In the genomic region with DNA sequence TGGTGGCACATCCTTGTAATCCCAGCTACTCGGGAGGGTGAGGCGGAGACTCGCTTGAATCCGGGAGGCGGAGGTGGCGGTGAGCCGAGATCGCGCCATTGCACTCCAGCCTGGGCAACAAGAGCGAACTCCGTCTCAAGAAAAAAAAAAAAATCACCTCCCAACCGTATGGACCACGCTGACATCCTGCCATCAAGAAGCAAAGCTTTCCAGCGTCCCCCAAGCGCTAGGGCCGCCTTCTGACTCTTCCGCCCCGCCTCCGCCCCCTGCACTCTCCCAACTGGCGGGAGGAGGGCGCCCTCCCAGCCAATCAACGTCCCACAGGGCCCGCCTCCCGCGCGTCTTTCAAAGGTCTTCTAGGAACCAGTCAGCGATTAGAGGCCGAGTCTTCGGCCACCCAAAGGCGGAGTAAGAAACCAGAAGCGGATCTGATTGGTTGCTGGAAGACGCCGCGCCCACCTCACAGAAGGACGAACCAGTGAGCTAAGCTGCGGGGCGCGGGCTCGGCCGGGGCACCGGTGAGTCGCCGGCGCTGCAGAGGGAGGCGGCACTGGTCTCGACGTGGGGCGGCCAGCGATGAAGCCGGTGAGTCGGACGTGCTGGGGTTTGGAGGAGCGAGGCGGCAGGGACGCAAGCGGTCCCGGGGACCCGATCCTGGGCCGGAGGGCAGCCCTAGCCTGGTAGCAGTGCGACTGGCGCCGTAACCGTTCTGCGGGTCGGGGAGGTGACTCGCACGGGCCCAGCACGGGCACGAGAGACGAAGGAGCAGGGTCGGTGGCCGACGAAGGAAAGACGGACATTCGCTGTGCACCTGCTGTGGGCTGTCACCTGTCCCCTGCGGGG, we compare ENCODE assay signal across 8 cellular contexts. TPM values are rescaled to one million over a fixed set of nuclear protein-coding genes. Genes with fewer than 3 reads are reported as not detected.
DNase-seq lines count a peak whose midpoint lies in the region; ATAC-seq and TF ChIP-seq lines count a peak whose summit lies in the region.

Gene CDKN3, plus strand, starts transcription at position 515 of the 843 bp plus-strand sequence. Its CDS starts 62 bp downstream, at position 577.

- H3K36me3 Mint-ChIP-seq in WTC11: peaks cover 7% of the 10 kb centered on the region

- peak; percentile 95 for TF ChIP-seq POLR2A in GM18951 (IDR thresholded peaks at IDR 0.05; ENCODE audit: extremely low read depth, insufficient read depth, insufficient read length)

- DNase-seq in AG09319 (ENCODE audit: extremely low read depth, low read depth) (peak; percentile 97), NCI-H226 (peak; percentile 98), WTC11 (ENCODE audit: low spot score) (peak; percentile 97), inferior parietal cortex (ENCODE audit: extremely low spot score) (peak; percentile 98)
- DNase-seq in central memory CD4-positive, alpha-beta T cell: peak; percentile 97
- peak; percentile 95 for DNase-seq in stimulated activated CD4-positive, alpha-beta T cell treated with anti-CD3 and anti-CD28 coated beads, Interleukin-12 subunit alpha, Interleukin-12 subunit beta, amount 100 ng/mL, for 24 hours (ENCODE audit: low read depth in 2 of 2)

- H3K27ac Mint-ChIP-seq in WTC11: no peak within 1 kb of the TSS

- TF ChIP-seq CTCF in AG09319 (IDR thresholded peaks at IDR 0.05; ENCODE audit: low read depth, low read length) (peak; percentile 33), WTC11 (IDR thresholded peaks at IDR 0.05) (0 out of 2 replicates have a peak, but pooled peaks have one; percentile 28)

- ATAC-seq in HG03196 (IDR thresholded peaks at IDR 0.05; ENCODE audit: unreplicated experiment) (peak; percentile 97), WTC11 (peak; percentile 97)

- CTCF ChIA-PET in WTC11 (lab: Charles Lee): interaction anchor here (0.6 to 7.1 kb wide), 17 partner anchors 9 to 255 kb away, joined by 3 to 71 read pairs (median 5); no protein-coding TSS in a partner anchor

- peaks cover 31% of the 10 kb centered on the region for H3K4me1 Mint-ChIP-seq in WTC11

- peak within 1 kb of the TSS; percentile 81 for H3K4me3 Mint-ChIP-seq in WTC11

- no peaks in the 10 kb centered on the region for H3K9me3 Mint-ChIP-seq in WTC11

- in situ Hi-C loops in GM18951 (cut with MboI; ENCODE audit: low sequenced_read_pairs, unreplicated experiment): no loop called here

- POLR2A ChIA-PET in WTC11 (lab: Charles Lee): interaction anchor here (0.6 to 1.4 kb wide), 8 partner anchors 15 to 50 kb away, joined by 3 to 7 read pairs (median 4); no protein-coding TSS in a partner anchor

- peaks cover 11% of the 10 kb centered on the region; the same call in 1 of the 2 replicates for H3K27me3 Mint-ChIP-seq in WTC11 (ENCODE audit: low read depth)

TF ChIP-seq in WTC11, 78 proteins besides CTCF, POLR2A, EP300 and RAD21 (continues in another document):
- peak; percentile 96 for TF ChIP-seq NFYB (CRISPR knock-in tag; conservative IDR thresholded peaks at IDR 0.05; ENCODE audit: low read depth)
- TF ChIP-seq, protein P1, sequence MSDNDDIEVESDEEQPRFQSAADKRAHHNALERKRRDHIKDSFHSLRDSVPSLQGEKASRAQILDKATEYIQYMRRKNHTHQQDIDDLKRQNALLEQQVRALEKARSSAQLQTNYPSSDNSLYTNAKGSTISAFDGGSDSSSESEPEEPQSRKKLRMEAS (CRISPR knock-in tag; IDR thresholded peaks at IDR 0.05): peak; percentile 88
- TF ChIP-seq ZNF219 (CRISPR knock-in tag; IDR thresholded peaks at IDR 0.05; ENCODE audit: borderline replicate concordance): peak; percentile 89
- no peak; the same call in 1 of the 2 replicates for TF ChIP-seq ZNF281 (CRISPR knock-in tag; IDR thresholded peaks at IDR 0.05)
- no peak; the same call in 1 of the 2 replicates for TF ChIP-seq ATF2 (CRISPR knock-in tag; IDR thresholded peaks at IDR 0.05; ENCODE audit: borderline replicate concordance, low read depth)
- TF ChIP-seq, protein P2, sequence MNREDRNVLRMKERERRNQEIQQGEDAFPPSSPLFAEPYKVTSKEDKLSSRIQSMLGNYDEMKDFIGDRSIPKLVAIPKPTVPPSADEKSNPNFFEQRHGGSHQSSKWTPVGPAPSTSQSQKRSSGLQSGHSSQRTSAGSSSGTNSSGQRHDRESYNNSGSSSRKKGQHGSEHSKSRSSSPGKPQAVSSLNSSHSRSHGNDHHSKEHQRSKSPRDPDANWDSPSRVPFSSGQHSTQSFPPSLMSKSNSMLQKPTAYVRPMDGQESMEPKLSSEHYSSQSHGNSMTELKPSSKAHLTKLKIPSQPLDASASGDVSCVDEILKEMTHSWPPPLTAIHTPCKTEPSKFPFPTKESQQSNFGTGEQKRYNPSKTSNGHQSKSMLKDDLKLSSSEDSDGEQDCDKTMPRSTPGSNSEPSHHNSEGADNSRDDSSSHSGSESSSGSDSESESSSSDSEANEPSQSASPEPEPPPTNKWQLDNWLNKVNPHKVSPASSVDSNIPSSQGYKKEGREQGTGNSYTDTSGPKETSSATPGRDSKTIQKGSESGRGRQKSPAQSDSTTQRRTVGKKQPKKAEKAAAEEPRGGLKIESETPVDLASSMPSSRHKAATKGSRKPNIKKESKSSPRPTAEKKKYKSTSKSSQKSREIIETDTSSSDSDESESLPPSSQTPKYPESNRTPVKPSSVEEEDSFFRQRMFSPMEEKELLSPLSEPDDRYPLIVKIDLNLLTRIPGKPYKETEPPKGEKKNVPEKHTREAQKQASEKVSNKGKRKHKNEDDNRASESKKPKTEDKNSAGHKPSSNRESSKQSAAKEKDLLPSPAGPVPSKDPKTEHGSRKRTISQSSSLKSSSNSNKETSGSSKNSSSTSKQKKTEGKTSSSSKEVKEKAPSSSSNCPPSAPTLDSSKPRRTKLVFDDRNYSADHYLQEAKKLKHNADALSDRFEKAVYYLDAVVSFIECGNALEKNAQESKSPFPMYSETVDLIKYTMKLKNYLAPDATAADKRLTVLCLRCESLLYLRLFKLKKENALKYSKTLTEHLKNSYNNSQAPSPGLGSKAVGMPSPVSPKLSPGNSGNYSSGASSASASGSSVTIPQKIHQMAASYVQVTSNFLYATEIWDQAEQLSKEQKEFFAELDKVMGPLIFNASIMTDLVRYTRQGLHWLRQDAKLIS (CRISPR knock-in tag; IDR thresholded peaks at IDR 0.05; ENCODE audit: borderline replicate concordance): peak; percentile 65; the same call in 1 of the 2 replicates
- TF ChIP-seq TEAD4 (CRISPR knock-in tag; IDR thresholded peaks at IDR 0.05): no peak
- peak; percentile 87; the same call in 1 of the 2 replicates for TF ChIP-seq ZNF232 (CRISPR knock-in tag; IDR thresholded peaks at IDR 0.05)
- TF ChIP-seq KAT7 (CRISPR knock-in tag; IDR thresholded peaks at IDR 0.05; ENCODE audit: borderline replicate concordance): 0 out of 2 replicates have a peak, but pooled peaks have one; percentile 50
- TF ChIP-seq IRF2 (CRISPR knock-in tag; IDR thresholded peaks at IDR 0.05; ENCODE audit: borderline replicate concordance, low read depth): no peak
- TF ChIP-seq PREB (CRISPR knock-in tag; IDR thresholded peaks at IDR 0.05; ENCODE audit: borderline replicate concordance): no peak
- TF ChIP-seq, protein P3, sequence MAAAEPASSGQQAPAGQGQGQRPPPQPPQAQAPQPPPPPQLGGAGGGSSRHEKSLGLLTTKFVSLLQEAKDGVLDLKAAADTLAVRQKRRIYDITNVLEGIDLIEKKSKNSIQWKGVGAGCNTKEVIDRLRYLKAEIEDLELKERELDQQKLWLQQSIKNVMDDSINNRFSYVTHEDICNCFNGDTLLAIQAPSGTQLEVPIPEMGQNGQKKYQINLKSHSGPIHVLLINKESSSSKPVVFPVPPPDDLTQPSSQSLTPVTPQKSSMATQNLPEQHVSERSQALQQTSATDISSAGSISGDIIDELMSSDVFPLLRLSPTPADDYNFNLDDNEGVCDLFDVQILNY (CRISPR knock-in tag; IDR thresholded peaks at IDR 0.05): peak; percentile 84
- no peak for TF ChIP-seq NR1H2 (CRISPR knock-in tag; IDR thresholded peaks at IDR 0.05)
- peak; percentile 82; the same call in 1 of the 2 replicates for TF ChIP-seq SMAD3 (CRISPR knock-in tag; IDR thresholded peaks at IDR 0.05; ENCODE audit: borderline replicate concordance)

RNA-seq across cellular contexts. Expression of gene CDKN3, which starts in this region (rescaled TPM):
- 55.4 to 62.0 TPM (median 57.0 TPM) in 3 replicates for total RNA-seq in WTC11 (2021)

Comparison
In these comparisons a context has a peak if more than half of its experiments do, and no peak if none do; other contexts are left out.
1. Peak in every context shown above with its lines: DNase-seq and ATAC-seq.